ENCODE assay signal across 26 cellular contexts in the genomic region with DNA sequence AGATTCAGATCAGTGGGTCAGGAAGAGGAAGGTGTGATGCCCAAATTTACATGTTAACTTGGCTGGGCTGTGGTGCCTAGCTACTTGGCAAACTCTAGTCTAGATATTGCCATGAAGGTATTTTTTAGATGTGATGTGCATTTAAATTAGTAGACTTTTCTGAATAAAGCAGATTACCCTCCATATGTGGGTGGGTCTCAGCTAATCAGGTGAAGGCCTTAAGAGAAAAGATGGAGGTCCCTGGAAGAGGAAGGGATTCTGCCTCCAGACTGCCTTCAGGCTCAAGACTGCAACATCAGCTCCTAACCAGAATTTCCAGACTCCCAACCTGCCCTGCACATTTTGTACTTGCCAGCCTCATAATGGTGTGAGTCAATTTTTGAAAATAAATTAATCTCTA.
"Had no signal": no experiment of that assay in that cellular context is flagged by ENCODE, and none has a peak within 500 bp of the region (broad histone marks: within the 10 kb centered on the region; RNA-seq: fewer than 3 reads in every experiment).

No MANE protein-coding gene starts in this region.

- H3K36me3 Mint-ChIP-seq: mesothelial cell of epicardium, naive B cell had no signal

- H3K36me3 ChIP-seq: colonic mucosa, esophagus squamous epithelium, gastrocnemius medialis, heart right ventricle, left lung, lower lobe of right lung had no signal

- FAIRE-seq: endometrium, kidney had no signal

- H3K9me3 Mint-ChIP-seq: dendritic cell treated with granulocyte-macrophage colony-stimulating factor and Interleukin-4, amounts not matched to agents 40 ng/mL and 50 ng/mL, for 4 days; endodermal cell had no signal

- H3K27ac Mint-ChIP-seq: dendritic cell treated with granulocyte-macrophage colony-stimulating factor and Interleukin-4, amounts not matched to agents 40 ng/mL and 50 ng/mL, for 4 days; effector memory CD8-positive, alpha-beta T cell; endodermal cell; mesothelial cell of epicardium; naive thymus-derived CD8-positive, alpha-beta T cell had no signal

- H3K27me3 ChIP-seq: colonic mucosa, esophagus squamous epithelium, gastrocnemius medialis, heart right ventricle, left lung had no signal

- H3K4me3 Mint-ChIP-seq: dendritic cell treated with granulocyte-macrophage colony-stimulating factor and Interleukin-4, amounts not matched to agents 40 ng/mL and 50 ng/mL, for 4 days; effector memory CD8-positive, alpha-beta T cell; endodermal cell; mesothelial cell of epicardium; naive thymus-derived CD8-positive, alpha-beta T cell had no signal

- H3K4me3 ChIP-seq: colonic mucosa, esophagus squamous epithelium, gastrocnemius medialis, heart right ventricle, left lung, lower lobe of right lung, mucosa of descending colon had no signal

- H3K27me3 Mint-ChIP-seq: naive B cell had no signal

- H3K4me1 ChIP-seq: colonic mucosa had no signal

- ATAC-seq: effector memory CD8-positive, alpha-beta T cell; gastrocnemius medialis; heart right ventricle; left lung; left ventricle myocardium superior; lower lobe of right lung; mucosa of descending colon; naive thymus-derived CD8-positive, alpha-beta T cell had no signal

- H3K9me3 ChIP-seq: colonic mucosa, esophagus squamous epithelium, gastrocnemius medialis, heart right ventricle, left lung, lower lobe of right lung, mucosa of descending colon had no signal

- H3K27ac ChIP-seq: colonic mucosa, esophagus squamous epithelium, gastrocnemius medialis, heart right ventricle, left lung, lower lobe of right lung had no signal

- DNase-seq: colonic mucosa; cortex of kidney; effector CD8-positive, alpha-beta T cell; effector memory CD8-positive, alpha-beta T cell; endodermal cell; esophagus squamous epithelium; foreskin fibroblast; foreskin melanocyte; gastrocnemius medialis; glutamatergic neuron; head of caudate nucleus; heart right ventricle; hippocampal formation; islet precursor cell; kidney; kidney glomerular epithelial cell; left lung; left ventricle myocardium superior; lower lobe of right lung; mesenchymal stem cell; mucosa of descending colon; naive B cell; naive thymus-derived CD8-positive, alpha-beta T cell had no signal
